ENCODE assay signal across 34 cellular contexts in the genomic region with DNA sequence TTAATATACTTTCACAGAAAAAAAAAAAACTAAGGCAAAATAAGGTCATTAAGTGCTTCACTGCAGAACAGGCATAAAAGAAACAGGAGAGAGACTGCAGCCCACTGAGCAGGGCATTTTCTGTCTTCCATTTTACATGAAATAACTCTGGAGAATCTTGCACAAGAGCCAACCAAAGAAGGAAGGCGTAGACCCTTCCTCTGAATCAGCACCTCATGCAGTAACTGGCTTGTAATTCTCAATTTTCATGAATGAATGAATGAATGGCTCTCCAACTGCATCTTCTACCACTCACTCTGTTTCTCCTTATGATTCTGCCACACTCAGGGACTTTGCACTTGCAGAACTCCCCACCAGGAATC.
"Had no signal": no experiment of that assay in that cellular context is flagged by ENCODE, and none has a peak within 500 bp of the region (broad histone marks: within the 10 kb centered on the region; RNA-seq: fewer than 3 reads in every experiment).

No MANE protein-coding gene starts in this region.

- ATAC-seq: activated CD8-positive, alpha-beta memory T cell treated with anti-CD3 and anti-CD28 coated beads, Interleukin-2, amount 10 ng/mL, durations not matched to agents 7 days and 5 days; activated CD8-positive, alpha-beta T cell treated with anti-CD3 and anti-CD28 coated beads for 36 hours; activated naive CD8-positive, alpha-beta T cell treated with anti-CD3 and anti-CD28 coated beads, Interleukin-2, amount 50 U/mL, for 24 hours; effector memory CD8-positive, alpha-beta T cell; foreskin keratinocyte; gastrocnemius medialis; heart left ventricle; WTC11 had no signal

- H3K9me3 Mint-ChIP-seq: activated CD8-positive, alpha-beta T cell treated with anti-CD3 and anti-CD28 coated beads for 36 hours; activated naive CD4-positive, alpha-beta T cell treated with anti-CD3 and anti-CD28 coated beads for 36 hours; activated naive CD4-positive, alpha-beta T cell treated with anti-CD3 and anti-CD28 coated beads, Interleukin-2, amount 50 U/mL, for 24 hours; activated naive CD8-positive, alpha-beta T cell treated with anti-CD3 and anti-CD28 coated beads, Interleukin-2, amount 50 U/mL, for 24 hours; activated T-helper 1 cell treated with anti-CD3 and anti-CD28 coated beads, Interleukin-12 subunit alpha, Interleukin-12 subunit beta, Interleukin-2, Interleukin-4 antibody, amounts not matched to agents 30 ng/mL and 10 ng/mL and 1 ng/mL, durations not matched to agents 14 hours and 24 hours and 36 hours; activated T-helper 2 cell treated with anti-CD3 and anti-CD28 coated beads, Interferon-gamma antibody, Interleukin-2, Interleukin-4, amounts not matched to agents 10 μg/mL and 5 μg/mL and 100 μg/mL, durations not matched to agents 14 hours and 24 hours and 36 hours had no signal

- H3K4me1 Mint-ChIP-seq: activated CD8-positive, alpha-beta memory T cell treated with anti-CD3 and anti-CD28 coated beads, Interleukin-2, amount 10 ng/mL, durations not matched to agents 7 days and 5 days; activated naive CD4-positive, alpha-beta T cell treated with anti-CD3 and anti-CD28 coated beads, Interleukin-2, amount 50 U/mL, for 24 hours; activated naive CD8-positive, alpha-beta T cell treated with anti-CD3 and anti-CD28 coated beads for 36 hours; activated naive CD8-positive, alpha-beta T cell treated with anti-CD3 and anti-CD28 coated beads, Interleukin-2, amount 50 U/mL, for 24 hours; WTC11 had no signal

- H3K27me3 Mint-ChIP-seq: activated CD8-positive, alpha-beta memory T cell treated with anti-CD3 and anti-CD28 coated beads, Interleukin-2, amount 10 ng/mL, durations not matched to agents 7 days and 5 days; activated naive CD4-positive, alpha-beta T cell treated with anti-CD3 and anti-CD28 coated beads, Interleukin-2, amount 50 U/mL, for 24 hours; activated naive CD8-positive, alpha-beta T cell treated with anti-CD3 and anti-CD28 coated beads, Interleukin-2, amount 50 U/mL, for 24 hours; brain; effector memory CD8-positive, alpha-beta T cell had no signal

- DNase-seq: activated CD4-positive, alpha-beta T cell treated with anti-CD3 and anti-CD28 coated beads for 48 hours; activated CD4-positive, alpha-beta T cell treated with anti-CD3 and anti-CD28 coated beads, Interleukin-2, amount 50 U/mL, for 1 hour; activated CD4-positive, alpha-beta T cell treated with anti-CD3 and anti-CD28 coated beads, Interleukin-2, amount 50 U/mL, for 48 hours; activated CD8-positive, alpha-beta memory T cell treated with anti-CD3 and anti-CD28 coated beads, Interleukin-2, amount 10 ng/mL, durations not matched to agents 7 days and 5 days; activated CD8-positive, alpha-beta memory T cell treated with anti-CD3 and anti-CD28 coated beads, Interleukin-2, amount 50 U/mL, for 4 hours; activated CD8-positive, alpha-beta T cell treated with anti-CD3 and anti-CD28 coated beads for 36 hours; activated effector memory CD4-positive, alpha-beta T cell treated with anti-CD3 and anti-CD28 coated beads, Interleukin-2, amount 50 U/mL, for 16 hours; activated naive CD4-positive, alpha-beta T cell treated with anti-CD3 and anti-CD28 coated beads for 36 hours; activated naive CD8-positive, alpha-beta T cell treated with anti-CD3 and anti-CD28 coated beads for 36 hours; activated naive CD8-positive, alpha-beta T cell treated with anti-CD3 and anti-CD28 coated beads, Interleukin-2, amount 50 U/mL, for 24 hours; activated T-cell treated with anti-CD3 and anti-CD28 coated beads, Interleukin-2, amount 50 U/mL, for 1 hour; activated T-cell treated with anti-CD3 and anti-CD28 coated beads, Interleukin-2, amount 50 U/mL, for 48 hours; adrenal gland; amygdala; aorta; central memory CD4-positive, alpha-beta T cell; dermis blood vessel endothelial cell; effector CD4-positive, alpha-beta T cell; effector memory CD8-positive, alpha-beta T cell; erythroblast; foreskin keratinocyte; gastrocnemius medialis; glutamatergic neuron; heart left ventricle; T-helper 2 cell had no signal

- H3K4me3 Mint-ChIP-seq: activated CD8-positive, alpha-beta memory T cell treated with anti-CD3 and anti-CD28 coated beads, Interleukin-2, amount 10 ng/mL, durations not matched to agents 7 days and 5 days; activated CD8-positive, alpha-beta T cell treated with anti-CD3 and anti-CD28 coated beads for 36 hours; activated naive CD4-positive, alpha-beta T cell treated with anti-CD3 and anti-CD28 coated beads for 36 hours; activated naive CD4-positive, alpha-beta T cell treated with anti-CD3 and anti-CD28 coated beads, Interleukin-2, amount 50 U/mL, for 24 hours; activated naive CD8-positive, alpha-beta T cell treated with anti-CD3 and anti-CD28 coated beads for 36 hours; activated naive CD8-positive, alpha-beta T cell treated with anti-CD3 and anti-CD28 coated beads, Interleukin-2, amount 50 U/mL, for 24 hours; activated T-helper 1 cell treated with anti-CD3 and anti-CD28 coated beads, Interleukin-12 subunit alpha, Interleukin-12 subunit beta, Interleukin-2, Interleukin-4 antibody, amounts not matched to agents 30 ng/mL and 10 ng/mL and 1 ng/mL, durations not matched to agents 14 hours and 24 hours and 36 hours; brain; effector memory CD8-positive, alpha-beta T cell; WTC11 had no signal

- H3K27ac ChIP-seq: adrenal gland, breast epithelium, cardiac muscle cell, coronary artery, esophagus muscularis mucosa, foreskin keratinocyte, gastrocnemius medialis, heart left ventricle had no signal

- H3K4me3 ChIP-seq: adrenal gland, breast epithelium, cardiac muscle cell, coronary artery, esophagus muscularis mucosa, gastrocnemius medialis, heart left ventricle had no signal

- H3K9me3 ChIP-seq: adrenal gland, breast epithelium, esophagus muscularis mucosa, gastrocnemius medialis had no signal

- H3K27me3 ChIP-seq: adrenal gland, breast epithelium, esophagus muscularis mucosa, gastrocnemius medialis, heart left ventricle had no signal

- H3K36me3 Mint-ChIP-seq: activated CD8-positive, alpha-beta memory T cell treated with anti-CD3 and anti-CD28 coated beads, Interleukin-2, amount 10 ng/mL, durations not matched to agents 7 days and 5 days; activated naive CD4-positive, alpha-beta T cell treated with anti-CD3 and anti-CD28 coated beads, Interleukin-2, amount 50 U/mL, for 24 hours; activated naive CD8-positive, alpha-beta T cell treated with anti-CD3 and anti-CD28 coated beads for 36 hours; brain; WTC11 had no signal

- H3K4me1 ChIP-seq: adrenal gland, breast epithelium, esophagus muscularis mucosa, foreskin keratinocyte, gastrocnemius medialis, heart left ventricle had no signal

- H3K27ac Mint-ChIP-seq: activated CD8-positive, alpha-beta memory T cell treated with anti-CD3 and anti-CD28 coated beads, Interleukin-2, amount 10 ng/mL, durations not matched to agents 7 days and 5 days; activated CD8-positive, alpha-beta T cell treated with anti-CD3 and anti-CD28 coated beads for 36 hours; activated naive CD4-positive, alpha-beta T cell treated with anti-CD3 and anti-CD28 coated beads for 36 hours; activated naive CD4-positive, alpha-beta T cell treated with anti-CD3 and anti-CD28 coated beads, Interleukin-2, amount 50 U/mL, for 24 hours; activated naive CD8-positive, alpha-beta T cell treated with anti-CD3 and anti-CD28 coated beads for 36 hours; activated naive CD8-positive, alpha-beta T cell treated with anti-CD3 and anti-CD28 coated beads, Interleukin-2, amount 50 U/mL, for 24 hours; activated T-helper 1 cell treated with anti-CD3 and anti-CD28 coated beads, Interleukin-12 subunit alpha, Interleukin-12 subunit beta, Interleukin-2, Interleukin-4 antibody, amounts not matched to agents 30 ng/mL and 10 ng/mL and 1 ng/mL, durations not matched to agents 14 hours and 24 hours and 36 hours; activated T-helper 2 cell treated with anti-CD3 and anti-CD28 coated beads, Interferon-gamma antibody, Interleukin-2, Interleukin-4, amounts not matched to agents 10 μg/mL and 5 μg/mL and 100 μg/mL, durations not matched to agents 14 hours and 24 hours and 36 hours; brain; effector memory CD8-positive, alpha-beta T cell; WTC11 had no signal

- H3K36me3 ChIP-seq: adrenal gland, breast epithelium, cardiac muscle cell, esophagus muscularis mucosa, gastrocnemius medialis, heart left ventricle had no signal
